10 cellular contexts compared by ENCODE assay signal in the genomic region with DNA sequence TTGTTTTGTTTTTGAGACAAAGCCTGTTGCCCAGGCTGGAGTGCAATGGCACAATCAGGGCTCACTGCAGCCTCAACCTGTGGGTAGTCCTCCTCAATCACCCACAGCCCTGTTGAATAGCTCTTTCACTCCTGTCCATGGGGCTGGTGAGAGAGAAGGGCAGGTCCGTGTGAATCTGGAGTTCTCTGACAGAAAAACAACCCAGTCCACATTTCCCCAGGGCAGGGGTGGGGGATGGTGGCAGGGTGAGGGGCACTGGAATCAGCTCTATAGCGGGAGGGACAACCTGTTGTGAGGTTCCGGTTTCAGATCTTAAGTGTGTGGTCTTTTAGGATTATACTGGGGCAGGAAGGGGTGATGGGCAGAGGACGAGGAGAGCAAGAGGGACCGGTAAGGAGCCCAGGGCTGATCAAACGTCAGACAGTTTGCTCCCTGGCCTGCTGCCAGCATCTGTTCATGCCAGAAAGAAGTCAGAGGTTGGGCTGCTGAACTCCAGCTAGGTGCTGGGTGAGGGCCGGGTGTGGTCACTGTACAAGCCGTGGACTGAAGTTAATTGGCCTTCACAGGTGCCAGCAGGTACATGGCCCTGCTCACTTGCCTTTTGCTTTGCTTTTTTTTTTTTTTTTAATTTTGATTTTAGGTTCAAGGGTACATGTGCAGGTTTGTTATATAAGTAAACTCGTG. TPM values are rescaled to one million over a fixed set of nuclear protein-coding genes. Genes with fewer than 3 reads are reported as not detected.
A peak's percentile ranks its signal among the peaks of the same experiment; 100 is the strongest.
DNase-seq lines count a peak whose midpoint lies in the region; ATAC-seq and TF ChIP-seq lines count a peak whose summit lies in the region.
"Had no signal": no experiment of that assay in that cellular context is flagged by ENCODE, and none has a peak within 500 bp of the region (broad histone marks: within the 10 kb centered on the region; RNA-seq: fewer than 3 reads in every experiment).

No MANE protein-coding gene starts in this region.

- ATAC-seq in SK-N-SH treated with all-trans-retinoic acid at 6 μM for 48 hours: peak; percentile 59
- peak; percentile 76 for ATAC-seq in left lung
- no peak for ATAC-seq in HG03469 (IDR thresholded peaks at IDR 0.05; ENCODE audit: unreplicated experiment)
- no peak for ATAC-seq in GM19397 (IDR thresholded peaks at IDR 0.05; ENCODE audit: unreplicated experiment)

- no peak overlapping the region for H3K27ac ChIP-seq in left lung
- H3K27ac ChIP-seq: SK-N-MC had no signal

- intact Hi-C loops in left lung (cut with DNase I): loop anchor here in 1 of 2 donors (10.0 kb wide), 1 partner anchor 142 kb away; no protein-coding TSS in a partner anchor

- no peaks in the 10 kb centered on the region for H3K27me3 ChIP-seq in left lung

- no peaks in the 10 kb centered on the region for H3K9me3 ChIP-seq in left lung

- TF ChIP-seq CTCF in left lung (IDR thresholded peaks at IDR 0.05): no peak

- peak; percentile 55 for DNase-seq in DMS 273 treated with DMSO at 0.1 percent for 48 hours (lab: John Stamatoyannopoulos, UW)
- peak; percentile 92 for DNase-seq in NCI-H146 (lab: John Stamatoyannopoulos, UW)
- DNase-seq in left lung: peak in 1 of 2 donors; percentile 54
- no peak for DNase-seq in activated T-cell treated with anti-CD3 and anti-CD28 coated beads, Interleukin-2, amount 50 U/mL, for 24 hours
- DNase-seq in T-helper 2 cell treated with Interferon-gamma antibody and Interleukin-4, amounts not matched to agents 5 μg/mL and 100 μg/mL, for 36 hours (ENCODE audit: low spot score): no peak
- DNase-seq: hippocampal formation had no signal

- no peaks in the 10 kb centered on the region for H3K36me3 ChIP-seq in left lung

- H3K4me3 ChIP-seq in left lung: no peak overlapping the region
- H3K4me3 ChIP-seq: SK-N-MC had no signal

- H3K4me3 Mint-ChIP-seq in activated T-cell treated with anti-CD3 and anti-CD28 coated beads, Interleukin-2, amount 50 U/mL, for 24 hours: no peak overlapping the region
- H3K4me3 Mint-ChIP-seq in T-helper 2 cell treated with Interferon-gamma antibody and Interleukin-4, amounts not matched to agents 5 μg/mL and 100 μg/mL, for 36 hours: no peak overlapping the region

- no peaks in the 10 kb centered on the region for H3K36me3 Mint-ChIP-seq in activated T-cell treated with anti-CD3 and anti-CD28 coated beads, Interleukin-2, amount 50 U/mL, for 24 hours (ENCODE audit: low read depth)
- H3K36me3 Mint-ChIP-seq in T-helper 2 cell treated with Interferon-gamma antibody and Interleukin-4, amounts not matched to agents 5 μg/mL and 100 μg/mL, for 36 hours (ENCODE audit: low read depth): no peaks in the 10 kb centered on the region

- H3K27me3 Mint-ChIP-seq in activated T-cell treated with anti-CD3 and anti-CD28 coated beads, Interleukin-2, amount 50 U/mL, for 24 hours: peaks cover under 1% of the 10 kb centered on the region
- peaks cover 5% of the 10 kb centered on the region for H3K27me3 Mint-ChIP-seq in T-helper 2 cell treated with Interferon-gamma antibody and Interleukin-4, amounts not matched to agents 5 μg/mL and 100 μg/mL, for 36 hours (ENCODE audit: low read depth)

- H3K4me1 Mint-ChIP-seq in activated T-cell treated with anti-CD3 and anti-CD28 coated beads, Interleukin-2, amount 50 U/mL, for 24 hours (ENCODE audit: low read depth): no peaks in the 10 kb centered on the region
- H3K4me1 Mint-ChIP-seq in T-helper 2 cell treated with Interferon-gamma antibody and Interleukin-4, amounts not matched to agents 5 μg/mL and 100 μg/mL, for 36 hours (ENCODE audit: low read depth): no peaks in the 10 kb centered on the region

- no peaks in the 10 kb centered on the region for H3K4me1 ChIP-seq in left lung

- no peak overlapping the region for H3K27ac Mint-ChIP-seq in activated T-cell treated with anti-CD3 and anti-CD28 coated beads, Interleukin-2, amount 50 U/mL, for 24 hours
- no peak overlapping the region for H3K27ac Mint-ChIP-seq in T-helper 2 cell treated with Interferon-gamma antibody and Interleukin-4, amounts not matched to agents 5 μg/mL and 100 μg/mL, for 36 hours

- H3K9me3 Mint-ChIP-seq in activated T-cell treated with anti-CD3 and anti-CD28 coated beads, Interleukin-2, amount 50 U/mL, for 24 hours: no peaks in the 10 kb centered on the region
- H3K9me3 Mint-ChIP-seq in T-helper 2 cell treated with Interferon-gamma antibody and Interleukin-4, amounts not matched to agents 5 μg/mL and 100 μg/mL, for 36 hours: no peaks in the 10 kb centered on the region

TF ChIP-seq in SK-N-SH treated with all-trans-retinoic acid at 6 μM for 48 hours, 23 proteins besides CTCF, POLR2A, EP300 and RAD21:
- TF ChIP-seq ZC3H10 (CRISPR knock-in tag; IDR thresholded peaks at IDR 0.05) (no peak), BACH2 (CRISPR knock-in tag; IDR thresholded peaks at IDR 0.05; ENCODE audit: borderline replicate concordance) (no peak), OSR1 (CRISPR knock-in tag; IDR thresholded peaks at IDR 0.05) (no peak), GLIS3 (CRISPR knock-in tag; IDR thresholded peaks at IDR 0.05) (no peak), PPARA (CRISPR knock-in tag; IDR thresholded peaks at IDR 0.05; ENCODE audit: borderline replicate concordance) (no peak), ZFP30 (CRISPR knock-in tag; IDR thresholded peaks at IDR 0.05) (no peak), CREB5 (CRISPR knock-in tag; IDR thresholded peaks at IDR 0.05; ENCODE audit: low read depth) (no peak), TCF4 (CRISPR knock-in tag; IDR thresholded peaks at IDR 0.05; ENCODE audit: borderline replicate concordance) (no peak), ZNF8 (CRISPR knock-in tag; IDR thresholded peaks at IDR 0.05) (no peak), CSDC2 (CRISPR knock-in tag; IDR thresholded peaks at IDR 0.05) (no peak)

RNA-seq across cellular contexts. Expression of gene MKRN1, which starts 33.2 kb away (rescaled TPM):
- total RNA-seq in left lung: 10 to 100 TPM; 78.1 to 87.9 TPM

Comparison
In these comparisons a context has a peak if more than half of its experiments do, and no peak if none do; other contexts are left out.
1. DNase-seq: peak in DMS 273 treated with DMSO at 0.1 percent for 48 hours (single experiment) and NCI-H146 (single experiment); none in activated T-cell treated with anti-CD3 and anti-CD28 coated beads, Interleukin-2, amount 50 U/mL, for 24 hours (single experiment) and T-helper 2 cell treated with Interferon-gamma antibody and Interleukin-4, amounts not matched to agents 5 μg/mL and 100 μg/mL, for 36 hours (single experiment).
2. ATAC-seq: peak in SK-N-SH treated with all-trans-retinoic acid at 6 μM for 48 hours (single experiment) and left lung (single experiment); none in HG03469 (single experiment) and GM19397 (single experiment).